In genomic region chr6:125274935-125275334, GRCh38 we compare ENCODE assay signal across 16 cellular contexts. TPM values are rescaled to one million over a fixed set of nuclear protein-coding genes. Genes with fewer than 3 reads are reported as not detected.
A peak's percentile ranks its signal among the peaks of the same experiment; 100 is the strongest.
DNase-seq lines count a peak whose midpoint lies in the region; ATAC-seq and TF ChIP-seq lines count a peak whose summit lies in the region.
"Had no signal": no experiment of that assay in that cellular context is flagged by ENCODE, and none has a peak within 500 bp of the region (broad histone marks: within the 10 kb centered on the region; RNA-seq: fewer than 3 reads in every experiment).

No MANE protein-coding gene starts in this region.

- intact Hi-C loops in left ventricle myocardium inferior (cut with micrococcal nuclease), result no loop called here
- intact Hi-C loops in left cardiac atrium (cut with DNase I), result no loop called here
- intact Hi-C loops in lower leg skin (cut with DNase I; ENCODE audit: low total_unique reads), result no loop called here

- H3K9me3 Mint-ChIP-seq in brain, result peaks cover 0 to 7% (median 3%) of the 10 kb centered on the region in 5 experiments

- peaks cover 50% of the 10 kb centered on the region for H3K36me3 Mint-ChIP-seq in brain

- TF ChIP-seq POLR2A in lower leg skin (IDR thresholded peaks at IDR 0.05), result no peak

- ATAC-seq in left cardiac atrium, result no peak

- H3K27ac ChIP-seq in left ventricle myocardium inferior (replicated peaks), result peak overlapping the region; percentile 13
- H3K27ac ChIP-seq: SJCRH30 had no signal

- no peaks in the 10 kb centered on the region for H3K9me3 ChIP-seq in left ventricle myocardium inferior (replicated peaks)
- H3K9me3 ChIP-seq: SJCRH30 had no signal

- peaks cover 24% of the 10 kb centered on the region for H3K4me1 Mint-ChIP-seq in brain

- WGBS in lower leg skin, 2 donors, result 85 to 86% methylated on average over 3 of the region's 3 CpGs

- no peak overlapping the region for H3K4me3 ChIP-seq in left ventricle myocardium inferior
- no peak overlapping the region for H3K4me3 ChIP-seq in lower leg skin (ENCODE audit: low read depth, poor library complexity, severe bottlenecking)
- H3K4me3 ChIP-seq: SJCRH30 had no signal

- H3K4me3 Mint-ChIP-seq in brain, result no peak overlapping the region

- H3K27me3 ChIP-seq in left ventricle myocardium inferior (ENCODE audit: low read depth), result no peaks in the 10 kb centered on the region
- H3K27me3 ChIP-seq: SJCRH30 had no signal

- no peaks in the 10 kb centered on the region for H3K27me3 Mint-ChIP-seq in brain

- no peak for TF ChIP-seq CTCF in left ventricle myocardium inferior (IDR thresholded peaks at IDR 0.05; ENCODE audit: borderline replicate concordance)
- TF ChIP-seq CTCF in brain (conservative IDR thresholded peaks at IDR 0.05), result no peak
- no peak for TF ChIP-seq CTCF in lower leg skin (IDR thresholded peaks at IDR 0.05)

- peaks cover 56% of the 10 kb centered on the region for H3K36me3 ChIP-seq in left ventricle myocardium inferior

- H3K27ac Mint-ChIP-seq in brain, result peak overlapping the region in 3 of 5 experiments; percentile 12 to 72 (median 34)

- H3K4me1 ChIP-seq in left ventricle myocardium inferior, result peaks cover 20% of the 10 kb centered on the region
- H3K4me1 ChIP-seq: SJCRH30 had no signal

- DNase-seq in left ventricle myocardium inferior, result no peak
- no peak for DNase-seq in left cardiac atrium
- peak; percentile 28 for DNase-seq in kidney tubule cell (ENCODE audit: low spot score)
- DNase-seq in HT-29 (ENCODE audit: low spot score), result no peak
- no peak for DNase-seq in COLO829 (ENCODE audit: low spot score)
- no peak for DNase-seq in lower leg skin (ENCODE audit: low spot score in 2 of 2)
- DNase-seq: C1 segment of cervical spinal cord, COR-L47, DMS53, KG1, NCI-H1092, NCI-H1694 treated with DMSO at 0.1 percent for 48 hours, OCI-M1, RPMI8226, SJCRH30 had no signal

RNA-seq across cellular contexts. Expression of gene HDDC2, which starts 26.8 kb away (rescaled TPM):
- total RNA-seq in left ventricle myocardium inferior, result 87.9 TPM
- total RNA-seq in left cardiac atrium, result 10 to 100 TPM; 78.1 to 80.3 TPM
- 67.1 TPM for polyA plus RNA-seq in brain (ENCODE audit: insufficient read depth, low read depth, low replicate concordance)
- 62.3 and 63.2 TPM in 2 replicates for total RNA-seq in HT-29 (2014; rRNA removed; shearing (Covaris generic))
- total RNA-seq in lower leg skin, result 10 to 100 TPM; 40.1 to 65.6 (median 42.8) TPM
